In the genomic region with DNA sequence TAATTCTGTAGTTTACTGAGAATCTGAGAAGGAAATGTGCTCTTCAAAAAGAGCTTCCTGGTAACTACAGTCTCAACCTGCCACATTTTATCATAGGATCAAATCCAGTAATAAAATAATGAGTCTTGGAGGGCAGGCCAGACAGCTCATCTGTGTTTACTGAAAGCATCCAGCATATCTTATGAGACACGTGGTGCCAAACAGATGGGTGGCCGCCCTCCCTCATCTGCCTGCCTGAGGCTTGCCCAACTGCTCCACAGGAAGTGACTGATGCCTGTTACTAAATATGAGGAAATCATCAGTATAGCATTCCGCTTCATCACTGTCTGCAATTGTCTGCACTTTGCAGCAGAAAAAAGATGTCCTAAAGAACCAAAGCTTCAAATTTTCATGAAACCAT, we compare ENCODE assay signal across 8 cellular contexts. TPM values are rescaled to one million over a fixed set of nuclear protein-coding genes. Genes with fewer than 3 reads are reported as not detected.
DNase-seq lines count a peak whose midpoint lies in the region; ATAC-seq lines count a peak whose summit lies in the region.

No MANE protein-coding gene starts in this region.

- intact Hi-C loops in dendritic cell treated with granulocyte-macrophage colony-stimulating factor and Interleukin-4, amounts not matched to agents 40 ng/mL and 50 ng/mL, for 4 days (cut with micrococcal nuclease), result loop anchor here (5.0 kb wide), 1 partner anchor 34 kb away; no protein-coding TSS in a partner anchor

- H3K4me1 Mint-ChIP-seq in dendritic cell treated with granulocyte-macrophage colony-stimulating factor and Interleukin-4, amounts not matched to agents 40 ng/mL and 50 ng/mL, for 4 days (ENCODE audit: low read depth), result peaks cover 32% of the 10 kb centered on the region
- peaks cover 25% of the 10 kb centered on the region for H3K4me1 Mint-ChIP-seq in stimulated activated memory B cell treated with anti-CD40 and anti-IgM and Interleukin-4, amounts not matched to agents 10 μg/mL and 1 μg/mL and 100 μg/mL, for 72 hours

- H3K27me3 Mint-ChIP-seq in dendritic cell treated with granulocyte-macrophage colony-stimulating factor and Interleukin-4, amounts not matched to agents 40 ng/mL and 50 ng/mL, for 4 days, result no peaks in the 10 kb centered on the region
- H3K27me3 Mint-ChIP-seq in stimulated activated memory B cell treated with anti-CD40 and anti-IgM and Interleukin-4, amounts not matched to agents 10 μg/mL and 1 μg/mL and 100 μg/mL, for 72 hours, result no peaks in the 10 kb centered on the region

- DNase-seq in EH (ENCODE audit: low read depth), result peak; percentile 96
- DNase-seq in NCI-H446 treated with DMSO at 0.1 percent for 48 hours (lab: John Stamatoyannopoulos, UW), result peak; percentile 84
- DNase-seq in activated CD4-positive, alpha-beta T cell treated with anti-CD3 and anti-CD28 coated beads, Interleukin-2, amount 50 U/mL, for 48 hours, result peak; percentile 59 to 70
- peak; percentile 86 for DNase-seq in myocyte (ENCODE audit: low read depth)
- no peak for DNase-seq in mesenteric fat pad (ENCODE audit: low spot score)

- H3K9me3 Mint-ChIP-seq in dendritic cell treated with granulocyte-macrophage colony-stimulating factor and Interleukin-4, amounts not matched to agents 40 ng/mL and 50 ng/mL, for 4 days, result no peaks in the 10 kb centered on the region
- no peaks in the 10 kb centered on the region for H3K9me3 Mint-ChIP-seq in stimulated activated memory B cell treated with anti-CD40 and anti-IgM and Interleukin-4, amounts not matched to agents 10 μg/mL and 1 μg/mL and 100 μg/mL, for 72 hours

- H3K27ac Mint-ChIP-seq in dendritic cell treated with granulocyte-macrophage colony-stimulating factor and Interleukin-4, amounts not matched to agents 40 ng/mL and 50 ng/mL, for 4 days, result peak overlapping the region; percentile 38
- peak overlapping the region; percentile 61 for H3K27ac Mint-ChIP-seq in stimulated activated memory B cell treated with anti-CD40 and anti-IgM and Interleukin-4, amounts not matched to agents 10 μg/mL and 1 μg/mL and 100 μg/mL, for 72 hours

- ATAC-seq in HG02759 (IDR thresholded peaks at IDR 0.05; ENCODE audit: unreplicated experiment), result peak; percentile 97
- peak; percentile 88 for ATAC-seq in stimulated activated memory B cell treated with anti-CD40 and anti-IgM and Interleukin-4, amounts not matched to agents 10 μg/mL and 1 μg/mL and 100 μg/mL, for 72 hours

- peaks cover 56% of the 10 kb centered on the region for H3K36me3 Mint-ChIP-seq in dendritic cell treated with granulocyte-macrophage colony-stimulating factor and Interleukin-4, amounts not matched to agents 40 ng/mL and 50 ng/mL, for 4 days (ENCODE audit: low read depth)
- peaks cover 48% of the 10 kb centered on the region for H3K36me3 Mint-ChIP-seq in stimulated activated memory B cell treated with anti-CD40 and anti-IgM and Interleukin-4, amounts not matched to agents 10 μg/mL and 1 μg/mL and 100 μg/mL, for 72 hours

- H3K4me3 Mint-ChIP-seq in dendritic cell treated with granulocyte-macrophage colony-stimulating factor and Interleukin-4, amounts not matched to agents 40 ng/mL and 50 ng/mL, for 4 days, result no peak overlapping the region
- H3K4me3 Mint-ChIP-seq in stimulated activated memory B cell treated with anti-CD40 and anti-IgM and Interleukin-4, amounts not matched to agents 10 μg/mL and 1 μg/mL and 100 μg/mL, for 72 hours, result no peak overlapping the region

RNA-seq across cellular contexts. Expression of a gene that starts 13.5 kb away (rescaled TPM):
- total RNA-seq in myocyte (84.1 and 92.1 TPM in 2 replicates), mesenteric fat pad (47.9 TPM)
- 68.1 TPM for polyA plus RNA-seq in myocyte (2012)

RNA-seq across cellular contexts. Expression of a gene that starts 60.0 kb away (rescaled TPM):
- total RNA-seq in myocyte, result 128 and 146 TPM in 2 replicates
- 41.5 TPM for polyA plus RNA-seq in myocyte (2012)
- 36.2 TPM for total RNA-seq in mesenteric fat pad
